In genomic region chr17:39688475-39688835, GRCh38 we compare ENCODE assay signal across 8 cellular contexts. TPM values are rescaled to one million over a fixed set of nuclear protein-coding genes. Genes with fewer than 3 reads are reported as not detected.
DNase-seq lines count a peak whose midpoint lies in the region; ATAC-seq and TF ChIP-seq lines count a peak whose summit lies in the region.

No MANE protein-coding gene starts in this region.

- peaks cover 13% of the 10 kb centered on the region for H3K36me3 Mint-ChIP-seq in CD4-positive, CD25-positive, alpha-beta regulatory T cell
- H3K36me3 Mint-ChIP-seq in effector memory CD8-positive, alpha-beta T cell (ENCODE audit: insufficient read depth), result peaks cover 8% of the 10 kb centered on the region
- peaks cover 3% of the 10 kb centered on the region for H3K36me3 Mint-ChIP-seq in neural crest cell (ENCODE audit: low read depth)

- no peak for TF ChIP-seq CTCF in neural crest cell (conservative IDR thresholded peaks at IDR 0.05)

- no peak for DNase-seq in CD4-positive, CD25-positive, alpha-beta regulatory T cell
- DNase-seq in MG63, result no peak
- DNase-seq in effector memory CD8-positive, alpha-beta T cell, result no peak
- DNase-seq in neural crest cell (ENCODE audit: low read depth, low spot score), result no peak
- no peak for DNase-seq in occipital lobe (lab: John Stamatoyannopoulos, UW)
- DNase-seq in AML-193 (lab: John Stamatoyannopoulos, UW), result no peak
- DNase-seq in NCI-H510A treated with DMSO at 0.1 percent for 48 hours (lab: John Stamatoyannopoulos, UW), result no peak

- peak overlapping the region; percentile 93 for H3K4me3 ChIP-seq in CD4-positive, CD25-positive, alpha-beta regulatory T cell (ENCODE audit: low read depth, low read length)
- H3K4me3 ChIP-seq in MG63, result peak overlapping the region; percentile 69

- H3K4me3 Mint-ChIP-seq in CD4-positive, CD25-positive, alpha-beta regulatory T cell, result peak overlapping the region; percentile 97 to 99 (median 98)
- H3K4me3 Mint-ChIP-seq in effector memory CD8-positive, alpha-beta T cell, result peak overlapping the region; percentile 94
- H3K4me3 Mint-ChIP-seq in neural crest cell, result peak overlapping the region; percentile 99

- H3K4me1 Mint-ChIP-seq in CD4-positive, CD25-positive, alpha-beta regulatory T cell, result peaks cover 9 to 31% (median 21%) of the 10 kb centered on the region in 4 donors
- peaks cover 22 to 25% of the 10 kb centered on the region in 2 donors for H3K4me1 Mint-ChIP-seq in effector memory CD8-positive, alpha-beta T cell (ENCODE audit: low read depth in 2 of 2)
- H3K4me1 Mint-ChIP-seq in neural crest cell, result peaks cover 21% of the 10 kb centered on the region

- no peaks in the 10 kb centered on the region for H3K27me3 ChIP-seq in CD4-positive, CD25-positive, alpha-beta regulatory T cell (ENCODE audit: control insufficient read depth, insufficient read depth, low read length)
- no peaks in the 10 kb centered on the region for H3K27me3 ChIP-seq in MG63

- H3K9me3 ChIP-seq in CD4-positive, CD25-positive, alpha-beta regulatory T cell (ENCODE audit: control insufficient read depth in 2 of 2, low read length in 2 of 2), result no peaks in the 10 kb centered on the region
- no peaks in the 10 kb centered on the region for H3K9me3 ChIP-seq in MG63

- no peak for ATAC-seq in CD4-positive, CD25-positive, alpha-beta regulatory T cell (ENCODE audit: low read depth in 2 of 2)
- ATAC-seq in effector memory CD8-positive, alpha-beta T cell (replicated peaks), result no peak
- ATAC-seq in HG03280 (IDR thresholded peaks at IDR 0.05; ENCODE audit: unreplicated experiment), result no peak

- H3K27me3 Mint-ChIP-seq in CD4-positive, CD25-positive, alpha-beta regulatory T cell, result no peaks in the 10 kb centered on the region
- H3K27me3 Mint-ChIP-seq in effector memory CD8-positive, alpha-beta T cell, result no peaks in the 10 kb centered on the region
- H3K27me3 Mint-ChIP-seq in neural crest cell (ENCODE audit: low read depth), result no peaks in the 10 kb centered on the region

- peaks cover 21% of the 10 kb centered on the region for H3K4me1 ChIP-seq in CD4-positive, CD25-positive, alpha-beta regulatory T cell (ENCODE audit: control insufficient read depth, insufficient read depth, low read length, poor library complexity, severe bottlenecking)

- H3K27ac ChIP-seq in CD4-positive, CD25-positive, alpha-beta regulatory T cell (ENCODE audit: insufficient read depth, low read length, poor library complexity, severe bottlenecking), result peak overlapping the region; percentile 86

- peak overlapping the region; percentile 96 to 99 (median 98) for H3K27ac Mint-ChIP-seq in CD4-positive, CD25-positive, alpha-beta regulatory T cell
- H3K27ac Mint-ChIP-seq in effector memory CD8-positive, alpha-beta T cell, result peak overlapping the region; percentile 96 to 98
- H3K27ac Mint-ChIP-seq in neural crest cell (ENCODE audit: unreplicated experiment), result peak overlapping the region; percentile 99

- H3K36me3 ChIP-seq in CD4-positive, CD25-positive, alpha-beta regulatory T cell (ENCODE audit: control insufficient read depth, insufficient read depth, low read length), result peaks cover 10% of the 10 kb centered on the region
- no peaks in the 10 kb centered on the region for H3K36me3 ChIP-seq in MG63

- peaks cover 0 to 4% (median 0%) of the 10 kb centered on the region in 7 donors for H3K9me3 Mint-ChIP-seq in CD4-positive, CD25-positive, alpha-beta regulatory T cell
- peaks cover 0 to 12% of the 10 kb centered on the region in 2 donors for H3K9me3 Mint-ChIP-seq in effector memory CD8-positive, alpha-beta T cell
- H3K9me3 Mint-ChIP-seq in neural crest cell, result peaks cover 3% of the 10 kb centered on the region

RNA-seq across cellular contexts. Expression of gene PGAP3, which starts 0.6 kb away (rescaled TPM):
- total RNA-seq in CD4-positive, CD25-positive, alpha-beta regulatory T cell, result 28.0 TPM
- polyA plus RNA-seq in CD4-positive, CD25-positive, alpha-beta regulatory T cell, result 10 to 100 TPM; 15.2 to 23.3 (median 17.5) TPM
- total RNA-seq in MG63 (2014; rRNA removed; shearing (Covaris generic); ENCODE audit: low replicate concordance), result 9.5 and 29.2 TPM in 2 replicates
- 18.2 and 21.7 TPM in 2 replicates for total RNA-seq in neural crest cell
- 8.9 TPM for total RNA-seq in occipital lobe

RNA-seq across cellular contexts. Expression of gene ERBB2, which starts 11.4 kb away (rescaled TPM):
- 5.5 TPM for total RNA-seq in CD4-positive, CD25-positive, alpha-beta regulatory T cell
- polyA plus RNA-seq in CD4-positive, CD25-positive, alpha-beta regulatory T cell, result under 1 TPM; 0.36 to 0.80 (median 0.57) TPM
- total RNA-seq in MG63 (2014; rRNA removed; shearing (Covaris generic); ENCODE audit: low replicate concordance), result 19.8 and 30.8 TPM in 2 replicates
- 78.4 and 82.9 TPM in 2 replicates for total RNA-seq in neural crest cell
- 10.1 TPM for total RNA-seq in occipital lobe

RNA-seq across cellular contexts. Expression of gene PNMT, which starts 20.2 kb away (rescaled TPM):
- total RNA-seq in CD4-positive, CD25-positive, alpha-beta regulatory T cell, result 1.2 TPM
- not detected for polyA plus RNA-seq in CD4-positive, CD25-positive, alpha-beta regulatory T cell
- not detected in 2 replicates for total RNA-seq in MG63 (2014; rRNA removed; shearing (Covaris generic); ENCODE audit: low replicate concordance)
- total RNA-seq in neural crest cell, result 0.84 and 0.86 TPM in 2 replicates
- 2.2 TPM for total RNA-seq in occipital lobe

RNA-seq across cellular contexts. Expression of gene TCAP, which starts 23.3 kb away (rescaled TPM):
- 3.4 TPM for total RNA-seq in CD4-positive, CD25-positive, alpha-beta regulatory T cell
- polyA plus RNA-seq in CD4-positive, CD25-positive, alpha-beta regulatory T cell, result under 1 TPM in 1 of 4 donors, not detected in 3; 0.07 TPM
- total RNA-seq in MG63 (2014; rRNA removed; shearing (Covaris generic); ENCODE audit: low replicate concordance), result 0.07 TPM in 1 of 2 replicates, not detected in the other
- total RNA-seq in neural crest cell (1.9 and 2.8 TPM in 2 replicates), occipital lobe (0.47 TPM)

RNA-seq across cellular contexts. Expression of gene MIEN1, which starts 41.9 kb away (rescaled TPM):
- 44.1 TPM for total RNA-seq in CD4-positive, CD25-positive, alpha-beta regulatory T cell
- 100 to 1,000 TPM in 3 of 4 donors, 10 to 100 TPM in 1; 93.5 to 158 (median 127) TPM for polyA plus RNA-seq in CD4-positive, CD25-positive, alpha-beta regulatory T cell
- total RNA-seq in MG63 (2014; rRNA removed; shearing (Covaris generic); ENCODE audit: low replicate concordance), result 53.8 and 75.4 TPM in 2 replicates
- total RNA-seq in neural crest cell (35.6 and 36.8 TPM in 2 replicates), occipital lobe (10.1 TPM)
